Comparison of ENCODE assay signal across 25 cellular contexts in the genomic region with DNA sequence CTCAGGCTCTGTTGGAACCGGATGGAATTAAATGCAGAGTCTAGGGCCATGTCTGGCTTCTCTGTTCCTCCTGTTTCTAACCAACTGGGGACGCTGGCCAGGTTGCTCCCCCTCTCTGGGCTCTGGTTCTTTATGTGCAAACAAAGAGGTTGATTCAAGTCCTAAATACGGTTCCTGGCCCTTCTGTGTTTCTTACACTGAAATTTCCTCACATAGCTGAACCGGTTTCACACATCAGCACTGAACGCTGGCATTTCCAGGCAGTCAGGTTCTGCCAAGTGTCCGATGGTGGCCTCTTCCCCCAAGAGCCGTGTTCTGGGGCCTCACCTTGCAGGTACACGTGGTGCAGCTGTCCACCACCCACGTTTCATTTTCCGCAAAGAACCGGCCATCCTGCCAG. TPM values are rescaled to one million over a fixed set of nuclear protein-coding genes. Genes with fewer than 3 reads are reported as not detected.
DNase-seq lines count a peak whose midpoint lies in the region; ATAC-seq and TF ChIP-seq lines count a peak whose summit lies in the region.
"Had no signal": no experiment of that assay in that cellular context is flagged by ENCODE, and none has a peak within 500 bp of the region (broad histone marks: within the 10 kb centered on the region; RNA-seq: fewer than 3 reads in every experiment).

No MANE protein-coding gene starts in this region.

- H3K4me1 Mint-ChIP-seq in osteocyte (ENCODE audit: unreplicated experiment), result peaks cover 2% of the 10 kb centered on the region
- no peaks in the 10 kb centered on the region for H3K4me1 Mint-ChIP-seq in CD4-positive, alpha-beta T cell (ENCODE audit: low read depth)
- H3K4me1 Mint-ChIP-seq: activated naive CD8-positive, alpha-beta T cell treated with anti-CD3 and anti-CD28 coated beads, Interleukin-2, amount 50 U/mL, for 24 hours had no signal

- H3K9me3 ChIP-seq in ascending aorta, result no peaks in the 10 kb centered on the region
- H3K9me3 ChIP-seq in CD4-positive, alpha-beta T cell (ENCODE audit: control insufficient read depth, low read length), result no peaks in the 10 kb centered on the region
- H3K9me3 ChIP-seq: ovary, SJSA1, transverse colon had no signal

- H3K36me3 Mint-ChIP-seq in osteocyte (ENCODE audit: unreplicated experiment), result peaks cover 49% of the 10 kb centered on the region
- no peaks in the 10 kb centered on the region for H3K36me3 Mint-ChIP-seq in CD4-positive, alpha-beta T cell (ENCODE audit: low read depth)

- CTCF ChIA-PET in CD4-positive, alpha-beta T cell (lab: Charles Lee), result no interaction called here

- intact Hi-C loops in ascending aorta (cut with DNase I), result no loop called here
- intact Hi-C loops in left ventricle myocardium superior (cut with micrococcal nuclease), result no loop called here
- intact Hi-C loops in CD4-positive, alpha-beta T cell (cut with DNase I, micrococcal nuclease), result no loop called here
- intact Hi-C loops in left colon (cut with DNase I, micrococcal nuclease), result no loop called here

- DNase-seq in Ammon's horn (ENCODE audit: low spot score) (peak; percentile 63), ascending aorta (ENCODE audit: low spot score in 2 of 2) (no peak), foreskin keratinocyte (no peak), osteocyte (ENCODE audit: extremely low spot score, unreplicated experiment) (no peak), GDM1 (lab: John Stamatoyannopoulos, UW) (no peak), left ventricle myocardium superior (no peak), left colon (no peak)
- DNase-seq in CD4-positive, alpha-beta T cell, result no peak
- DNase-seq: activated CD8-positive, alpha-beta memory T cell treated with anti-CD3 and anti-CD28 coated beads for 24 hours; activated gamma-delta T cell; activated naive CD8-positive, alpha-beta T cell treated with anti-CD3 and anti-CD28 coated beads, Interleukin-2, amount 50 U/mL, for 24 hours; activated T-cell treated with anti-CD3 and anti-CD28 coated beads, Interleukin-2, amount 50 U/mL, for 1 hour; AML-193; cortex of kidney; Karpas-422; NCI-H1048; NCI-H1694 treated with DMSO at 0.1 percent for 48 hours; NCI-H2171; NCI-H526; right cardiac atrium; stimulated activated naive CD8-positive, alpha-beta T cell treated with anti-CD3 and anti-CD28 coated beads, Interleukin-15, Interleukin-2, amounts not matched to agents 100 U/mL and 50 U/mL, for 24 hours; transverse colon had no signal

- POLR2A ChIA-PET in CD4-positive, alpha-beta T cell (lab: Charles Lee), result no interaction called here

- H3K9me3 Mint-ChIP-seq in osteocyte (ENCODE audit: unreplicated experiment), result no peaks in the 10 kb centered on the region
- no peaks in the 10 kb centered on the region for H3K9me3 Mint-ChIP-seq in CD4-positive, alpha-beta T cell
- H3K9me3 Mint-ChIP-seq: activated naive CD8-positive, alpha-beta T cell treated with anti-CD3 and anti-CD28 coated beads, Interleukin-2, amount 50 U/mL, for 24 hours had no signal

- ATAC-seq in foreskin keratinocyte (no peak), left ventricle myocardium superior (no peak), left colon (no peak)
- ATAC-seq in CD4-positive, alpha-beta T cell (ENCODE audit: poor library complexity), result no peak
- ATAC-seq: activated naive CD8-positive, alpha-beta T cell treated with anti-CD3 and anti-CD28 coated beads, Interleukin-2, amount 50 U/mL, for 24 hours had no signal

- H3K27me3 Mint-ChIP-seq in osteocyte (ENCODE audit: unreplicated experiment), result no peaks in the 10 kb centered on the region
- H3K27me3 Mint-ChIP-seq in CD4-positive, alpha-beta T cell, result peaks cover 6% of the 10 kb centered on the region

- peak overlapping the region; percentile 44 to 57 for H3K27ac ChIP-seq in ascending aorta
- H3K27ac ChIP-seq in foreskin keratinocyte, result peak overlapping the region; percentile 81
- no peak overlapping the region for H3K27ac ChIP-seq in CD4-positive, alpha-beta T cell (ENCODE audit: low read depth, low read length)
- H3K27ac ChIP-seq: ovary, SJSA1, transverse colon had no signal

- H3K36me3 ChIP-seq in ascending aorta, result peaks cover 56 to 75% of the 10 kb centered on the region in 2 donors
- H3K36me3 ChIP-seq: ovary, SJSA1, transverse colon had no signal

- H3K27me3 ChIP-seq in ascending aorta, result no peaks in the 10 kb centered on the region
- no peaks in the 10 kb centered on the region for H3K27me3 ChIP-seq in foreskin keratinocyte
- no peaks in the 10 kb centered on the region for H3K27me3 ChIP-seq in CD4-positive, alpha-beta T cell (ENCODE audit: control insufficient read depth, insufficient read depth, low read length)
- H3K27me3 ChIP-seq: ovary, SJSA1, transverse colon had no signal

- peak overlapping the region; percentile 50 for H3K27ac Mint-ChIP-seq in osteocyte (ENCODE audit: unreplicated experiment)
- no peak overlapping the region for H3K27ac Mint-ChIP-seq in CD4-positive, alpha-beta T cell
- H3K27ac Mint-ChIP-seq: activated naive CD8-positive, alpha-beta T cell treated with anti-CD3 and anti-CD28 coated beads, Interleukin-2, amount 50 U/mL, for 24 hours had no signal

- H3K4me1 ChIP-seq in ascending aorta, result peaks cover 0 to 3% of the 10 kb centered on the region in 2 donors
- H3K4me1 ChIP-seq in foreskin keratinocyte, result peaks cover 4% of the 10 kb centered on the region
- H3K4me1 ChIP-seq: SJSA1, transverse colon had no signal

- H3K4me3 ChIP-seq in ascending aorta, result no peak overlapping the region
- H3K4me3 ChIP-seq: ovary, SJSA1, transverse colon had no signal

- no peak overlapping the region for H3K4me3 Mint-ChIP-seq in osteocyte (ENCODE audit: unreplicated experiment)
- H3K4me3 Mint-ChIP-seq in CD4-positive, alpha-beta T cell, result no peak overlapping the region
- H3K4me3 Mint-ChIP-seq: activated naive CD8-positive, alpha-beta T cell treated with anti-CD3 and anti-CD28 coated beads, Interleukin-2, amount 50 U/mL, for 24 hours had no signal

- no peak for TF ChIP-seq CTCF in ascending aorta (IDR thresholded peaks at IDR 0.05)
- TF ChIP-seq CTCF in foreskin keratinocyte (conservative IDR thresholded peaks at IDR 0.05), result no peak
- no peak for TF ChIP-seq CTCF in osteocyte (IDR thresholded peaks at IDR 0.05)
- TF ChIP-seq CTCF in CD4-positive, alpha-beta T cell (IDR thresholded peaks at IDR 0.05), result no peak

RNA-seq across cellular contexts. Expression of a gene that starts 13.5 kb away (rescaled TPM):
- total RNA-seq in ascending aorta, result 709 TPM
- 345 and 346 TPM in 2 replicates for total RNA-seq in foreskin keratinocyte
- 85.3 and 98.3 TPM in 2 replicates for polyA plus RNA-seq in foreskin keratinocyte
- total RNA-seq in osteocyte, result 650 and 687 TPM in 2 replicates
- total RNA-seq in left ventricle myocardium superior, result 10.7 TPM
- not detected for total RNA-seq in CD4-positive, alpha-beta T cell
- total RNA-seq in left colon, result 10 to 100 TPM in 1 of 2 donors, 1 to 10 TPM in 1; 5.0 to 13.6 TPM
- total RNA-seq: SJSA1; T-helper 1 cell treated with Interleukin-12 subunit alpha and Interleukin-12 subunit beta and Interleukin-4 antibody, amounts not matched to agents 30 ng/mL and 1 ng/mL, for 36 hours had no signal

Comparison
In these comparisons a context has a peak if more than half of its experiments do, and no peak if none do; other contexts are left out.
1. RNA of a gene that starts 13.5 kb away (total RNA-seq): 709 TPM in ascending aorta (single experiment), 650 to 687 TPM in osteocyte and 345 to 346 TPM in foreskin keratinocyte; 5.0 to 13.6 TPM in left colon, 10.7 TPM in left ventricle myocardium superior (single experiment) and not detected in CD4-positive, alpha-beta T cell; every median in the first group is over 10 times any median in the second.